In the genomic region with DNA sequence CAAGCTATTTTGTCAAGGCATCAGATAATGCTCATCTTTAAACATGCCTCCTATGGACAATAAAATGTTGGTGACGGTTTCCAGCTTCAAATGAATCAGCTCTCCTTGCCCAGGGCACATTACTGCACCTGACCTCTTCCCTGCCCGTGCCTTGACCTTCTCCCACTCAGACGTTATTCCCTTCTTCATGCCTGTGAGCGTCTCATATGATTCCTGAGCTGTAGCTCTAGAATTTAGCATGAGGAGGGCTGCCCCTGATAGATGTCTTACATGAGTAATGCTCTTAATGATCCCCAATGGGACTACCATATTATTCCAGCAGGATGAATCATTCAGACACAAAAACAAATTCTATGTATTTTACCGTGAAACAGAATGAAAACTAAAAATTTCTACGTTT, we compare ENCODE assay signal across 25 cellular contexts.
A peak's percentile ranks its signal among the peaks of the same experiment; 100 is the strongest.
DNase-seq lines count a peak whose midpoint lies in the region; ATAC-seq and TF ChIP-seq lines count a peak whose summit lies in the region.
"Had no signal": no experiment of that assay in that cellular context is flagged by ENCODE, and none has a peak within 500 bp of the region (broad histone marks: within the 10 kb centered on the region; RNA-seq: fewer than 3 reads in every experiment).

No MANE protein-coding gene starts in this region.

- peaks cover 34% of the 10 kb centered on the region for H3K4me1 ChIP-seq in ACC112 (ENCODE audit: control insufficient read depth, insufficient read depth, low read length, unreplicated experiment)
- H3K4me1 ChIP-seq: Peyer's patch, SJSA1 had no signal

- no peak overlapping the region for H2AFZ ChIP-seq in ACC112 (ENCODE audit: low read length, unreplicated experiment)
- no peak overlapping the region for H2AFZ ChIP-seq in neural cell (ENCODE audit: low read depth, low read length)

- 0 out of 2 replicates have a peak overlapping the region, but pooled peaks have one; percentile 4 for H3K4me3 Mint-ChIP-seq in HFFc6
- H3K4me3 Mint-ChIP-seq: central memory CD8-positive, alpha-beta T cell; effector memory CD8-positive, alpha-beta T cell had no signal

- peak overlapping the region; percentile 34; the same call in 1 of the 2 replicates for H3K27ac Mint-ChIP-seq in HFFc6
- H3K27ac Mint-ChIP-seq: effector memory CD8-positive, alpha-beta T cell had no signal

- H3K4me3 ChIP-seq in ACC112 (ENCODE audit: low read depth, low read length) (peak overlapping the region; percentile 33), neural cell (ENCODE audit: low read length) (peak overlapping the region; percentile 25)
- H3K4me3 ChIP-seq: adrenal gland; BLaER1 treated with 17β-estradiol and CSF1 and Interleukin-3, amounts not matched to agents 10 nM and 100 nM; Peyer's patch; SJSA1 had no signal

- ATAC-seq in GM18868 (IDR thresholded peaks at IDR 0.05; ENCODE audit: unreplicated experiment) (no peak), HG03520 (IDR thresholded peaks at IDR 0.05; ENCODE audit: unreplicated experiment) (no peak), HG03045 (IDR thresholded peaks at IDR 0.05; ENCODE audit: unreplicated experiment) (no peak)
- ATAC-seq: effector memory CD8-positive, alpha-beta T cell had no signal

- TF ChIP-seq RAD21 in neural cell (conservative IDR thresholded peaks at IDR 0.05): no peak

- no peaks in the 10 kb centered on the region for H3F3A ChIP-seq in neural cell (ENCODE audit: insufficient read depth, low read length, poor library complexity, severe bottlenecking)

- H4K20me1 ChIP-seq in neural cell (ENCODE audit: insufficient read depth): no peaks in the 10 kb centered on the region

- H3K9me3 Mint-ChIP-seq in HFFc6: no peaks in the 10 kb centered on the region

- TF ChIP-seq EP300 in neural cell (conservative IDR thresholded peaks at IDR 0.05; ENCODE audit: poor library complexity, severe bottlenecking): no peak

- H3K27ac ChIP-seq in ACC112 (ENCODE audit: low read depth, low read length): peak overlapping the region; percentile 55
- H3K27ac ChIP-seq in neural cell (ENCODE audit: low read length): no peak overlapping the region
- H3K27ac ChIP-seq: adrenal gland; BLaER1 treated with 17β-estradiol and CSF1 and Interleukin-3, amounts not matched to agents 10 nM and 100 nM; Peyer's patch; SJSA1 had no signal

- no peaks in the 10 kb centered on the region for H3K36me3 Mint-ChIP-seq in HFFc6 (ENCODE audit: low read depth)

- TF ChIP-seq CTCF in HFFc6 (IDR thresholded peaks at IDR 0.05) (no peak), neural cell (IDR thresholded peaks at IDR 0.05; ENCODE audit: poor library complexity, severe bottlenecking) (no peak)

- peaks cover 20% of the 10 kb centered on the region for H3K4me1 Mint-ChIP-seq in HFFc6 (ENCODE audit: low read depth)
- H3K4me1 Mint-ChIP-seq: central memory CD8-positive, alpha-beta T cell had no signal

- H3K9ac ChIP-seq in neural cell (ENCODE audit: low read length): no peak overlapping the region
- H3K9ac ChIP-seq: BLaER1 treated with 17β-estradiol and CSF1 and Interleukin-3, amounts not matched to agents 10 nM and 100 nM had no signal

- H3K27me3 ChIP-seq in ACC112 (ENCODE audit: insufficient read depth, low read length) (no peaks in the 10 kb centered on the region), neural cell (ENCODE audit: insufficient read depth, low read depth, low read length) (no peaks in the 10 kb centered on the region)
- H3K27me3 ChIP-seq: adrenal gland; BLaER1 treated with 17β-estradiol and CSF1 and Interleukin-3, amounts not matched to agents 10 nM and 100 nM; Peyer's patch; SJSA1 had no signal

- DNase-seq in HFFc6: peak; percentile 29
- DNase-seq in brain pericyte (ENCODE audit: low read depth, low spot score): peak; percentile 79
- DNase-seq in T-helper 1 cell: no peak
- DNase-seq: ACHN; activated CD4-positive, alpha-beta T cell treated with anti-CD3 and anti-CD28 coated beads, Interleukin-2, amount 50 U/mL, for 48 hours; activated gamma-delta T cell treated with Interleukin-2 at 50 U/mL for 16 hours; adrenal gland; Calu3; effector memory CD8-positive, alpha-beta T cell; GDM1; head of caudate nucleus; NCI-H187 treated with DMSO at 0.1 percent for 48 hours; NCI-H345; NK-92 treated with Interleukin-12 subunit alpha and Interleukin-12 subunit beta, amount 100 ng/mL, for 24 hours; Peyer's patch; substantia nigra; T-helper 2 cell had no signal

- no peaks in the 10 kb centered on the region for H3K36me3 ChIP-seq in ACC112 (ENCODE audit: insufficient read depth, low read length)
- no peaks in the 10 kb centered on the region for H3K36me3 ChIP-seq in neural cell (ENCODE audit: insufficient read depth, low read length)
- H3K36me3 ChIP-seq: adrenal gland, Peyer's patch, SJSA1 had no signal

- H3K4me2 ChIP-seq in neural cell (ENCODE audit: low read length): no peak overlapping the region
- H3K4me2 ChIP-seq: BLaER1 treated with 17β-estradiol and CSF1 and Interleukin-3, amounts not matched to agents 10 nM and 100 nM had no signal

- peaks cover 35% of the 10 kb centered on the region for H3K79me2 ChIP-seq in ACC112 (ENCODE audit: control insufficient read depth, insufficient read depth, low read length, unreplicated experiment)
- H3K79me2 ChIP-seq in neural cell (replicated peaks; ENCODE audit: insufficient read depth, low read length): peaks cover 90% of the 10 kb centered on the region

- H3K9me3 ChIP-seq in neural cell (ENCODE audit: low read length): no peaks in the 10 kb centered on the region
- H3K9me3 ChIP-seq: adrenal gland, Peyer's patch, SJSA1 had no signal

- no peaks in the 10 kb centered on the region; the same call in 1 of the 2 replicates for H3K27me3 Mint-ChIP-seq in HFFc6 (ENCODE audit: insufficient read depth)
- H3K27me3 Mint-ChIP-seq: central memory CD8-positive, alpha-beta T cell; effector memory CD8-positive, alpha-beta T cell had no signal

- H3K9me2 ChIP-seq in neural cell (ENCODE audit: insufficient read depth, low read length): no peaks in the 10 kb centered on the region

TF ChIP-seq in neural cell, 6 proteins besides CTCF, POLR2A, EP300 and RAD21:
- no peak for TF ChIP-seq EZH2 (IDR thresholded peaks at IDR 0.05; ENCODE audit: borderline replicate concordance, insufficient read depth, low read length, poor library complexity, severe bottlenecking)
- no peak for TF ChIP-seq MXI1 (conservative IDR thresholded peaks at IDR 0.05; ENCODE audit: poor library complexity, severe bottlenecking)

Comparison
In these comparisons a context has a peak if more than half of its experiments do, and no peak if none do; other contexts are left out.
1. DNase-seq: peak in HFFc6 (single experiment) and brain pericyte (single experiment); none in T-helper 1 cell (0 of 5).